1 cellular context compared by ENCODE assay signal in the genomic region with DNA sequence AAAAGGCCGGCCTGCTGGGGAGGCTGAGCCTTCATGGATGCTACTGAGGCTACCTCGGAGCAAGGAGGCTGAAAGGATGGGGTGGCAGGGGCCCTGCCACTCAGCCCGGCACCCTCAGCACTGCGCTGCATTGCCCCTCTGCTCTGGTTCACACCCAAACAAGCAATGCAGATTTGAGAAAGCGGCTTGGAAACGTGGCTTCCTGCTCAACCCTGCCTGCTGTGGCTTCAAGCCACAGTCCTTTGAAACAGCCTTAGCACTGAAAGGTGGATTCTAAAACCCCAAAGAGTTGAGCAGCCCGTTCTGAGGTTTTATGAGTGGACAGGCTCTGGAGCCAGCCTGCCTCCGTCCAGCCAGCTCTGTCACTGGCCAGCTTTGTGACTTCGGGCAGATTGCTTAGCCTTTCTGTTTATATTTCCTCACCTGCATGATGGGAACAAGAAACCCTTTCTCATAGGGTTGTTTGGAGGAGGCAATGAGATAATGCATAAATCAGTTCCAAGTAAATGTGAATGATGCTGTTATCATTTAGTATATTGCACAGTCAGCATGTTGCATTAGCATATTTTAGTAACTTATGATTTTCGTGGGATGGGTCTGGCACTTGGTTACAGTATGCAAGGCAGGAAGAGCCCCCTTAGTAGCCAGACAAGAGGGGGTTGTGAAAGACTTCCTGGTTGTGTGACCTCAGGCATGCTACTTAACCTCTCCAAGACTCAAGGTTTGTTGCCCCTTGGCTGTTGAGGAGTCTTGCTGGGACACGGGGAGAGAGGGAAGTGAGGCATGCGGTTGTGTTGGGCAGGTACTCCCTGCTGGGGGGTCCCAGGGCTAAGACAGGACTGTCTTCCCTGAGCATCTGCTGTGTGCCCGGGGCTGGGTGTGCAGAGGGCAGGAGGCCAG.
TF ChIP-seq lines count a peak whose summit lies in the region.

No MANE protein-coding gene starts in this region.

TF ChIP-seq in SK-N-SH treated with all-trans-retinoic acid at 6 μM for 48 hours, 23 proteins besides CTCF, POLR2A, EP300 and RAD21 (continued from another document):
- TF ChIP-seq, protein P1, sequence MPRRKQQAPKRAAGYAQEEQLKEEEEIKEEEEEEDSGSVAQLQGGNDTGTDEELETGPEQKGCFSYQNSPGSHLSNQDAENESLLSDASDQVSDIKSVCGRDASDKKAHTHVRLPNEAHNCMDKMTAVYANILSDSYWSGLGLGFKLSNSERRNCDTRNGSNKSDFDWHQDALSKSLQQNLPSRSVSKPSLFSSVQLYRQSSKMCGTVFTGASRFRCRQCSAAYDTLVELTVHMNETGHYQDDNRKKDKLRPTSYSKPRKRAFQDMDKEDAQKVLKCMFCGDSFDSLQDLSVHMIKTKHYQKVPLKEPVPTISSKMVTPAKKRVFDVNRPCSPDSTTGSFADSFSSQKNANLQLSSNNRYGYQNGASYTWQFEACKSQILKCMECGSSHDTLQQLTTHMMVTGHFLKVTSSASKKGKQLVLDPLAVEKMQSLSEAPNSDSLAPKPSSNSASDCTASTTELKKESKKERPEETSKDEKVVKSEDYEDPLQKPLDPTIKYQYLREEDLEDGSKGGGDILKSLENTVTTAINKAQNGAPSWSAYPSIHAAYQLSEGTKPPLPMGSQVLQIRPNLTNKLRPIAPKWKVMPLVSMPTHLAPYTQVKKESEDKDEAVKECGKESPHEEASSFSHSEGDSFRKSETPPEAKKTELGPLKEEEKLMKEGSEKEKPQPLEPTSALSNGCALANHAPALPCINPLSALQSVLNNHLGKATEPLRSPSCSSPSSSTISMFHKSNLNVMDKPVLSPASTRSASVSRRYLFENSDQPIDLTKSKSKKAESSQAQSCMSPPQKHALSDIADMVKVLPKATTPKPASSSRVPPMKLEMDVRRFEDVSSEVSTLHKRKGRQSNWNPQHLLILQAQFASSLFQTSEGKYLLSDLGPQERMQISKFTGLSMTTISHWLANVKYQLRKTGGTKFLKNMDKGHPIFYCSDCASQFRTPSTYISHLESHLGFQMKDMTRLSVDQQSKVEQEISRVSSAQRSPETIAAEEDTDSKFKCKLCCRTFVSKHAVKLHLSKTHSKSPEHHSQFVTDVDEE (CRISPR knock-in tag; IDR thresholded peaks at IDR 0.05) = no peak
- TF ChIP-seq RARB (CRISPR knock-in tag; IDR thresholded peaks at IDR 0.05) (no peak), ESRRG (CRISPR knock-in tag; IDR thresholded peaks at IDR 0.05) (no peak), ARNTL (CRISPR knock-in tag; IDR thresholded peaks at IDR 0.05; ENCODE audit: borderline replicate concordance, low read depth) (no peak), GLIS3 (CRISPR knock-in tag; IDR thresholded peaks at IDR 0.05) (no peak), ISL1 (CRISPR knock-in tag; IDR thresholded peaks at IDR 0.05) (no peak), TOX (CRISPR knock-in tag; IDR thresholded peaks at IDR 0.05; ENCODE audit: borderline replicate concordance) (no peak), CSDC2 (CRISPR knock-in tag; IDR thresholded peaks at IDR 0.05) (no peak), OSR1 (CRISPR knock-in tag; IDR thresholded peaks at IDR 0.05) (no peak), PPARA (CRISPR knock-in tag; IDR thresholded peaks at IDR 0.05; ENCODE audit: borderline replicate concordance) (no peak)
- TF ChIP-seq, protein P2, sequence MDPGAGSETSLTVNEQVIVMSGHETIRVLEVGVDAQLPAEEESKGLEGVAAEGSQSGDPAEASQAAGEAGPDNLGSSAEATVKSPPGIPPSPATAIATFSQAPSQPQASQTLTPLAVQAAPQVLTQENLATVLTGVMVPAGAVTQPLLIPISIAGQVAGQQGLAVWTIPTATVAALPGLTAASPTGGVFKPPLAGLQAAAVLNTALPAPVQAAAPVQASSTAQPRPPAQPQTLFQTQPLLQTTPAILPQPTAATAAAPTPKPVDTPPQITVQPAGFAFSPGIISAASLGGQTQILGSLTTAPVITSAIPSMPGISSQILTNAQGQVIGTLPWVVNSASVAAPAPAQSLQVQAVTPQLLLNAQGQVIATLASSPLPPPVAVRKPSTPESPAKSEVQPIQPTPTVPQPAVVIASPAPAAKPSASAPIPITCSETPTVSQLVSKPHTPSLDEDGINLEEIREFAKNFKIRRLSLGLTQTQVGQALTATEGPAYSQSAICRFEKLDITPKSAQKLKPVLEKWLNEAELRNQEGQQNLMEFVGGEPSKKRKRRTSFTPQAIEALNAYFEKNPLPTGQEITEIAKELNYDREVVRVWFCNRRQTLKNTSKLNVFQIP (CRISPR knock-in tag; IDR thresholded peaks at IDR 0.05; ENCODE audit: borderline replicate concordance, low read depth) = no peak
- TF ChIP-seq, protein P3, sequence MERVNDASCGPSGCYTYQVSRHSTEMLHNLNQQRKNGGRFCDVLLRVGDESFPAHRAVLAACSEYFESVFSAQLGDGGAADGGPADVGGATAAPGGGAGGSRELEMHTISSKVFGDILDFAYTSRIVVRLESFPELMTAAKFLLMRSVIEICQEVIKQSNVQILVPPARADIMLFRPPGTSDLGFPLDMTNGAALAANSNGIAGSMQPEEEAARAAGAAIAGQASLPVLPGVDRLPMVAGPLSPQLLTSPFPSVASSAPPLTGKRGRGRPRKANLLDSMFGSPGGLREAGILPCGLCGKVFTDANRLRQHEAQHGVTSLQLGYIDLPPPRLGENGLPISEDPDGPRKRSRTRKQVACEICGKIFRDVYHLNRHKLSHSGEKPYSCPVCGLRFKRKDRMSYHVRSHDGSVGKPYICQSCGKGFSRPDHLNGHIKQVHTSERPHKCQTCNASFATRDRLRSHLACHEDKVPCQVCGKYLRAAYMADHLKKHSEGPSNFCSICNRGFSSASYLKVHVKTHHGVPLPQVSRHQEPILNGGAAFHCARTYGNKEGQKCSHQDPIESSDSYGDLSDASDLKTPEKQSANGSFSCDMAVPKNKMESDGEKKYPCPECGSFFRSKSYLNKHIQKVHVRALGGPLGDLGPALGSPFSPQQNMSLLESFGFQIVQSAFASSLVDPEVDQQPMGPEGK (CRISPR knock-in tag; IDR thresholded peaks at IDR 0.05; ENCODE audit: borderline replicate concordance) = no peak
